ENCODE assay signal across 26 cellular contexts in the genomic region with DNA sequence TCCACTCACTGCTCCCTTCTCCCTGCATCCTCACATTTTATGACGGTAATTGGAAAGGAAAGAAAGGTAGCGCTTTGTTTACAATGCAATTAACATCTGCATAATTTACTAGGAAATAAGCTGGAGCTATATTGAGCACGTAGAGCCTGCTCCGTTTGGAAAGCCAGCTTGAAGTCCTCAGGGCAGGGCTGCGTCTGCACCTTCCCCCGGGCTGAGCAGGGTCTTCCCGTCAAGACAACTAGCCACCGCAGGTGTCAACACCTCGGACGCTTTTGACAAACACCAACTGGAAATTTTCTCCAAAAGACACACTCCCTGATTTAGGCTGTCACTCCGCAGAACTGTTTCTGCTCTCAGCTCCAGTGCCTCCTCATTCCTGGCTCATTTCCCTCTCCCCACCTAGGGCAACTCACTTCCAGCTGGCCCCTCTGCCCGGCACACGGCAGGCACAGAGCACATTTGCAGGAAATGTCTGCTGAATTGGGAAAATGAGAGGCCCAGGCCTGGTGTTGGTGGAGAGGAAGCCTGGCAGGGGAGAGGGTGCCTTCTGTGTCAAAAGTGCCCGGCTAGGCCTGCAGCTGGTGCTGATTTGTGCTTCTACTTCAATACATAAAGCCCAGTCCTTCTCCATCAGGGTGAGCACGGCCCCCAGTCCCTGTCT.
DNase-seq lines count a peak whose midpoint lies in the region; ATAC-seq, FAIRE-seq and TF ChIP-seq lines count a peak whose summit lies in the region.
"Had no signal": no experiment of that assay in that cellular context is flagged by ENCODE, and none has a peak within 500 bp of the region (broad histone marks: within the 10 kb centered on the region; RNA-seq: fewer than 3 reads in every experiment).

No MANE protein-coding gene starts in this region.

- ATAC-seq in Right ventricle myocardium superior (ENCODE audit: poor library complexity) = peak; percentile 53
- ATAC-seq in left colon = peak; percentile 92
- ATAC-seq in lower lobe of right lung = no peak
- no peak for ATAC-seq in GM19467 (IDR thresholded peaks at IDR 0.05; ENCODE audit: unreplicated experiment)
- ATAC-seq: activated T-cell treated with anti-CD3 and anti-CD28 coated beads, Interleukin-2, amount 50 U/mL, for 72 hours; PC-3 had no signal

- H3K4me3 ChIP-seq in right atrium auricular region (no peak overlapping the region), small intestine (ENCODE audit: low read depth in 1 of 2, low read length in 2 of 2) (no peak overlapping the region), lower lobe of right lung (no peak overlapping the region)
- H3K4me3 ChIP-seq: BLaER1 treated with 17β-estradiol and CSF1 and Interleukin-3, amounts not matched to agents 10 nM and 100 nM; dorsolateral prefrontal cortex; psoas muscle; smooth muscle cell; thoracic aorta had no signal

- DNase-seq in Right ventricle myocardium superior = no peak
- DNase-seq in right atrium auricular region (ENCODE audit: low spot score) = no peak
- peak; percentile 37 for DNase-seq in NCI-H748 treated with DMSO at 0.1 percent for 48 hours (lab: John Stamatoyannopoulos, UW)
- DNase-seq in left colon = peak in 1 of 2 donors; percentile 19
- DNase-seq in small intestine = peak; percentile 68
- DNase-seq in lower lobe of right lung = no peak
- DNase-seq in HPDE6-E6E7 (ENCODE audit: extremely low spot score) = no peak
- DNase-seq: activated naive CD4-positive, alpha-beta T cell treated with anti-CD3 and anti-CD28 coated beads for 36 hours; activated T-cell treated with anti-CD3 and anti-CD28 coated beads, Interleukin-2, amount 50 U/mL, for 72 hours; amygdala; KG1; left cardiac atrium; NCI-H2029 treated with DMSO at 0.1 percent for 48 hours; NCI-H524 treated with DMSO at 0.1 percent for 48 hours; PC-3; psoas muscle; SIG-M5; stimulated activated CD4-positive, alpha-beta T cell treated with anti-CD3 and anti-CD28 coated beads, Interleukin-2, amount 100 ng/mL, for 48 hours; stimulated activated naive CD4-positive, alpha-beta T cell; T-helper 1 cell had no signal

- no peaks in the 10 kb centered on the region for H3K36me3 ChIP-seq in right atrium auricular region
- no peaks in the 10 kb centered on the region for H3K36me3 ChIP-seq in small intestine (ENCODE audit: control insufficient read depth in 2 of 2, insufficient read depth in 2 of 2, low read length in 2 of 2)
- H3K36me3 ChIP-seq in lower lobe of right lung = no peaks in the 10 kb centered on the region
- H3K36me3 ChIP-seq: BLaER1 treated with 17β-estradiol and CSF1 and Interleukin-3, amounts not matched to agents 10 nM and 100 nM; thoracic aorta had no signal

- H3K27me3 ChIP-seq in right atrium auricular region (no peaks in the 10 kb centered on the region), small intestine (ENCODE audit: control insufficient read depth in 2 of 2, insufficient read depth in 2 of 2, low read length in 2 of 2) (no peaks in the 10 kb centered on the region), lower lobe of right lung (ENCODE audit: low read depth) (no peaks in the 10 kb centered on the region)
- H3K27me3 ChIP-seq: BLaER1 treated with 17β-estradiol and CSF1 and Interleukin-3, amounts not matched to agents 10 nM and 100 nM had no signal

- TF ChIP-seq CTCF in right atrium auricular region (IDR thresholded peaks at IDR 0.05) = no peak
- no peak for TF ChIP-seq CTCF in lower lobe of right lung (IDR thresholded peaks at IDR 0.05)

- H3K27ac ChIP-seq in right atrium auricular region (no peak overlapping the region), small intestine (ENCODE audit: low read depth in 1 of 2, low read length in 1 of 2) (no peak overlapping the region), lower lobe of right lung (no peak overlapping the region)
- H3K27ac ChIP-seq: BLaER1 treated with 17β-estradiol and CSF1 and Interleukin-3, amounts not matched to agents 10 nM and 100 nM; psoas muscle; thoracic aorta had no signal

- no peak for FAIRE-seq in small intestine (lab: Jason Lieb, UNC)
- FAIRE-seq: G401.6 had no signal

- WGBS in small intestine, 3 donors = 22 to 44% (median 29%) methylated on average over 15 of the region's 15 CpGs

- H3K9me3 ChIP-seq in right atrium auricular region (no peaks in the 10 kb centered on the region), small intestine (ENCODE audit: control insufficient read depth, low read depth) (no peaks in the 10 kb centered on the region), lower lobe of right lung (no peaks in the 10 kb centered on the region)
- H3K9me3 ChIP-seq: psoas muscle, thoracic aorta had no signal

- intact Hi-C loops in Right ventricle myocardium superior (cut with DNase I) = no loop called here
- intact Hi-C loops in left colon (cut with DNase I, micrococcal nuclease) = no loop called here
- intact Hi-C loops in lower lobe of right lung (cut with DNase I) = no loop called here

- no peaks in the 10 kb centered on the region for H3K4me1 ChIP-seq in right atrium auricular region
- peaks cover 0 to 3% of the 10 kb centered on the region in 2 donors for H3K4me1 ChIP-seq in small intestine (ENCODE audit: control insufficient read depth in 2 of 2, insufficient read depth in 1 of 2, low read depth in 1 of 2, low read length in 1 of 2)
- H3K4me1 ChIP-seq in lower lobe of right lung = no peaks in the 10 kb centered on the region

Comparison
In these comparisons a context has a peak if more than half of its experiments do, and no peak if none do; other contexts are left out.
1. ATAC-seq: peak in Right ventricle myocardium superior (single experiment) and left colon (single experiment); none in lower lobe of right lung (0 of 2) and GM19467 (single experiment).
2. DNase-seq: peak in NCI-H748 treated with DMSO at 0.1 percent for 48 hours (single experiment) and small intestine (single experiment); none in Right ventricle myocardium superior (single experiment), right atrium auricular region (single experiment), lower lobe of right lung (single experiment) and HPDE6-E6E7 (single experiment).